Comparison of ENCODE assay signal across 16 cellular contexts in genomic region chr21:34688145-34688544, GRCh38. TPM values are rescaled to one million over a fixed set of nuclear protein-coding genes. Genes with fewer than 3 reads are reported as not detected.
DNase-seq lines count a peak whose midpoint lies in the region; ATAC-seq, FAIRE-seq and TF ChIP-seq lines count a peak whose summit lies in the region.
"Had no signal": no experiment of that assay in that cellular context is flagged by ENCODE, and none has a peak within 500 bp of the region (broad histone marks: within the 10 kb centered on the region; RNA-seq: fewer than 3 reads in every experiment).

No MANE protein-coding gene starts in this region.

- peaks cover 0 to 4% of the 10 kb centered on the region in 2 donors for H3K4me1 Mint-ChIP-seq in natural killer cell treated with Interleukin-12 subunit alpha and Interleukin-12 subunit beta and Interleukin-15 and Interleukin-18, amount 100 ng/mL, for 72 hours (ENCODE audit: low read depth in 2 of 2)
- H3K4me1 Mint-ChIP-seq: memory B cell had no signal

- H3K4me3 Mint-ChIP-seq in natural killer cell treated with Interleukin-12 subunit alpha and Interleukin-12 subunit beta and Interleukin-15 and Interleukin-18, amount 100 ng/mL, for 72 hours: no peak overlapping the region
- H3K4me3 Mint-ChIP-seq: memory B cell, T-cell had no signal

- no peaks in the 10 kb centered on the region for H3K36me3 ChIP-seq in bronchial epithelial cell (ENCODE audit: control insufficient read depth, insufficient read depth, low read length)
- H3K36me3 ChIP-seq: HAP-1, neutrophil had no signal

- no peak overlapping the region for H3K27ac Mint-ChIP-seq in natural killer cell treated with Interleukin-12 subunit alpha and Interleukin-12 subunit beta and Interleukin-15 and Interleukin-18, amount 100 ng/mL, for 72 hours
- H3K27ac Mint-ChIP-seq: memory B cell, T-cell had no signal

- H3K9me3 Mint-ChIP-seq in natural killer cell treated with Interleukin-12 subunit alpha and Interleukin-12 subunit beta and Interleukin-15 and Interleukin-18, amount 100 ng/mL, for 72 hours: no peaks in the 10 kb centered on the region
- H3K9me3 Mint-ChIP-seq: stimulated activated naive CD8-positive, alpha-beta T cell treated with anti-CD3 and anti-CD28 coated beads, Interleukin-15, amount 100 ng/mL, for 72 hours; T-cell had no signal

- no peak for FAIRE-seq in bronchial epithelial cell (lab: Jason Lieb, UNC)

- H3K4me3 ChIP-seq in GM12864 (ENCODE audit: low read depth, low read length): no peak overlapping the region
- no peak overlapping the region for H3K4me3 ChIP-seq in bronchial epithelial cell (ENCODE audit: low read depth, low read length)
- H3K4me3 ChIP-seq: HAP-1 had no signal

- DNase-seq in GM12864 (ENCODE audit: low read depth) (no peak), NCI-H2107 (lab: John Stamatoyannopoulos, UW) (peak; percentile 48), bronchial epithelial cell (ENCODE audit: low read depth) (peak; percentile 26), germinal center (ENCODE audit: low spot score) (no peak)
- DNase-seq in natural killer cell treated with Interleukin-12 subunit alpha and Interleukin-12 subunit beta and Interleukin-15 and Interleukin-18, amount 100 ng/mL, for 72 hours (ENCODE audit: low spot score): peak; percentile 54
- DNase-seq in activated T-cell treated with anti-CD3 and anti-CD28 coated beads, Interleukin-2, amount 50 U/mL, for 48 hours: no peak
- DNase-seq: activated CD4-positive, alpha-beta T cell treated with anti-CD3 and anti-CD28 coated beads for 1 hour; activated T-cell treated with anti-CD3 and anti-CD28 coated beads, Interleukin-2, amount 50 U/mL, for 1 hour; NCI-H345 had no signal

- H3K27me3 Mint-ChIP-seq in natural killer cell treated with Interleukin-12 subunit alpha and Interleukin-12 subunit beta and Interleukin-15 and Interleukin-18, amount 100 ng/mL, for 72 hours: peaks cover 18 to 20% of the 10 kb centered on the region in 2 donors

- TF ChIP-seq CTCF in GM12864 (IDR thresholded peaks at IDR 0.05; ENCODE audit: low read depth, low read length, missing control alignments): peak; percentile 60
- TF ChIP-seq CTCF in bronchial epithelial cell (IDR thresholded peaks at IDR 0.05; ENCODE audit: insufficient read depth, low read length, severe bottlenecking): peak; percentile 74

- H3K36me3 Mint-ChIP-seq in natural killer cell treated with Interleukin-12 subunit alpha and Interleukin-12 subunit beta and Interleukin-15 and Interleukin-18, amount 100 ng/mL, for 72 hours: no peaks in the 10 kb centered on the region
- H3K36me3 Mint-ChIP-seq: memory B cell, T-cell had no signal

- peak in 1 of 2 donors; percentile 46 for ATAC-seq in natural killer cell treated with Interleukin-12 subunit alpha and Interleukin-12 subunit beta and Interleukin-15 and Interleukin-18, amount 100 ng/mL, for 72 hours
- ATAC-seq in GM21390 (IDR thresholded peaks at IDR 0.05; ENCODE audit: unreplicated experiment): no peak
- ATAC-seq: esophagus mucosa; stimulated activated naive CD8-positive, alpha-beta T cell treated with anti-CD3 and anti-CD28 coated beads, Interleukin-15, amount 100 ng/mL, for 72 hours; T-cell had no signal

- H3K27me3 ChIP-seq in bronchial epithelial cell (ENCODE audit: control insufficient read depth, insufficient read depth, low read length): peaks cover 10% of the 10 kb centered on the region

RNA-seq across cellular contexts. Expression of gene CLIC6, which starts 19.4 kb away (rescaled TPM):
- total RNA-seq in bronchial epithelial cell: 0.26 TPM in 1 of 2 replicates, not detected in the other
- under 1 TPM; 0.45 to 0.50 TPM for total RNA-seq in natural killer cell treated with Interleukin-12 subunit alpha and Interleukin-12 subunit beta and Interleukin-15 and Interleukin-18, amount 100 ng/mL, for 72 hours

Comparison
In these comparisons a context has a peak if more than half of its experiments do, and no peak if none do; other contexts are left out.
1. DNase-seq: peak in NCI-H2107 (single experiment), bronchial epithelial cell (single experiment) and natural killer cell treated with Interleukin-12 subunit alpha and Interleukin-12 subunit beta and Interleukin-15 and Interleukin-18, amount 100 ng/mL, for 72 hours (single experiment); none in GM12864 (single experiment), activated T-cell treated with anti-CD3 and anti-CD28 coated beads, Interleukin-2, amount 50 U/mL, for 48 hours (0 of 2) and germinal center (single experiment).